Comparison of ENCODE assay signal across 24 cellular contexts in the genomic region with DNA sequence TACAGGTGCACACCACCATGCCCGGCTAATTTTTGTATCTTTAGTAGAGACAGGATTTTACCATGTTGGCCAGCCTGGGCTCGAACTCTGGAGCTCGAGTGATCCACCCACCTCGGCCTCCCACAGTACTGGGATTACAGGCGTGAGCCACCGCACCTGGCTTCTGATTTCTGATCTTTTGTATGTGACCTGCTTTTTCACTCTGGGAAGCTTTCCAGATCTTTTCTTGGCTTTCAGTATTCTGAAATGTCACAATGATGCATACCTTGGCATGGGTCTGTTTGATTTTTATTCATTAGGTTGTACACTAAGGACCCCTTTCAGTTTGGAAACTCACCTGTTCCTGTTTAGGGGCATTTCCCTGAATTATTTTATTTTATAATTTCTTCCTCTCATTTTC.
"Had no signal": no experiment of that assay in that cellular context is flagged by ENCODE, and none has a peak within 500 bp of the region (broad histone marks: within the 10 kb centered on the region; RNA-seq: fewer than 3 reads in every experiment).

No MANE protein-coding gene starts in this region.

- H3K4me1 ChIP-seq: ascending aorta, heart right ventricle, testis had no signal

- H3K9me3 Mint-ChIP-seq: activated CD4-positive, alpha-beta T cell treated with anti-CD3 and anti-CD28 coated beads, Interleukin-2, amount 10 ng/mL, durations not matched to agents 7 days and 5 days; activated CD8-positive, alpha-beta T cell treated with anti-CD3 and anti-CD28 coated beads for 36 hours; naive thymus-derived CD4-positive, alpha-beta T cell; stimulated activated naive B cell treated with anti-CD40 and anti-IgM and Interleukin-4, amounts not matched to agents 10 μg/mL and 1 μg/mL and 100 μg/mL, for 72 hours had no signal

- H3K27me3 ChIP-seq: ascending aorta, testis had no signal

- FAIRE-seq: endometrium, kidney, small intestine, TTC549 had no signal

- H3K27me3 Mint-ChIP-seq: activated naive CD8-positive, alpha-beta T cell; stimulated activated naive B cell treated with anti-CD40 and anti-IgM and Interleukin-4, amounts not matched to agents 10 μg/mL and 1 μg/mL and 100 μg/mL, for 72 hours had no signal

- H3K4me3 ChIP-seq: adrenal gland, ascending aorta, heart right ventricle, lung, testis had no signal

- H3K27ac Mint-ChIP-seq: activated CD4-positive, alpha-beta T cell treated with anti-CD3 and anti-CD28 coated beads, Interleukin-2, amount 10 ng/mL, durations not matched to agents 7 days and 5 days; activated CD8-positive, alpha-beta memory T cell treated with anti-CD3 and anti-CD28 coated beads, Interleukin-2, amount 10 ng/mL, durations not matched to agents 7 days and 5 days; activated CD8-positive, alpha-beta T cell treated with anti-CD3 and anti-CD28 coated beads for 36 hours; activated naive CD8-positive, alpha-beta T cell; stimulated activated naive B cell treated with anti-CD40 and anti-IgM and Interleukin-4, amounts not matched to agents 10 μg/mL and 1 μg/mL and 100 μg/mL, for 72 hours had no signal

- H3K9ac ChIP-seq: SK-N-SH had no signal

- DNase-seq: activated CD4-positive, alpha-beta T cell treated with anti-CD3 and anti-CD28 coated beads, Interleukin-2, amount 10 ng/mL, durations not matched to agents 7 days and 5 days; activated CD4-positive, CD25-positive, alpha-beta regulatory T cell treated with anti-CD3 and anti-CD28 coated beads, Interleukin-2, amount 50 U/mL, for 72 hours; activated CD8-positive, alpha-beta memory T cell treated with anti-CD3 and anti-CD28 coated beads, Interleukin-2, amount 10 ng/mL, durations not matched to agents 7 days and 5 days; activated CD8-positive, alpha-beta T cell treated with anti-CD3 and anti-CD28 coated beads for 36 hours; activated naive CD4-positive, alpha-beta T cell; activated T-cell treated with anti-CD3 and anti-CD28 coated beads for 4 hours; adrenal gland; cerebellar nuclear complex; heart right ventricle; kidney; naive thymus-derived CD4-positive, alpha-beta T cell; right cardiac atrium; SK-N-SH; small intestine; stimulated activated CD4-positive, alpha-beta T cell treated with anti-CD3 and anti-CD28 coated beads, Interleukin-2, amount 100 ng/mL, for 24 hours; stimulated activated naive B cell treated with anti-CD40 and anti-IgM and Interleukin-4, amounts not matched to agents 10 μg/mL and 1 μg/mL and 100 μg/mL, for 72 hours; testis; trophoblast cell; WERI-Rb-1 had no signal

- H3K27ac ChIP-seq: adrenal gland, ascending aorta, heart right ventricle, testis, WERI-Rb-1 had no signal

- H3K4me2 ChIP-seq: SK-N-SH had no signal

- H3K36me3 ChIP-seq: adrenal gland, WERI-Rb-1 had no signal

- H3K4me3 Mint-ChIP-seq: activated CD4-positive, alpha-beta T cell treated with anti-CD3 and anti-CD28 coated beads, Interleukin-2, amount 10 ng/mL, durations not matched to agents 7 days and 5 days; activated CD8-positive, alpha-beta memory T cell treated with anti-CD3 and anti-CD28 coated beads, Interleukin-2, amount 10 ng/mL, durations not matched to agents 7 days and 5 days; activated CD8-positive, alpha-beta T cell treated with anti-CD3 and anti-CD28 coated beads for 36 hours had no signal

- H3K36me3 Mint-ChIP-seq: activated CD8-positive, alpha-beta memory T cell treated with anti-CD3 and anti-CD28 coated beads, Interleukin-2, amount 10 ng/mL, durations not matched to agents 7 days and 5 days; activated naive CD8-positive, alpha-beta T cell; stimulated activated naive B cell treated with anti-CD40 and anti-IgM and Interleukin-4, amounts not matched to agents 10 μg/mL and 1 μg/mL and 100 μg/mL, for 72 hours had no signal

- ATAC-seq: activated CD8-positive, alpha-beta memory T cell treated with anti-CD3 and anti-CD28 coated beads, Interleukin-2, amount 10 ng/mL, durations not matched to agents 7 days and 5 days; activated CD8-positive, alpha-beta T cell treated with anti-CD3 and anti-CD28 coated beads for 36 hours; heart right ventricle; naive thymus-derived CD4-positive, alpha-beta T cell; right cardiac atrium; stimulated activated naive B cell treated with anti-CD40 and anti-IgM and Interleukin-4, amounts not matched to agents 10 μg/mL and 1 μg/mL and 100 μg/mL, for 72 hours had no signal

- H3K9me3 ChIP-seq: adrenal gland, ascending aorta, heart right ventricle, SK-N-SH, testis had no signal
